10 cellular contexts compared by ENCODE assay signal in the genomic region with DNA sequence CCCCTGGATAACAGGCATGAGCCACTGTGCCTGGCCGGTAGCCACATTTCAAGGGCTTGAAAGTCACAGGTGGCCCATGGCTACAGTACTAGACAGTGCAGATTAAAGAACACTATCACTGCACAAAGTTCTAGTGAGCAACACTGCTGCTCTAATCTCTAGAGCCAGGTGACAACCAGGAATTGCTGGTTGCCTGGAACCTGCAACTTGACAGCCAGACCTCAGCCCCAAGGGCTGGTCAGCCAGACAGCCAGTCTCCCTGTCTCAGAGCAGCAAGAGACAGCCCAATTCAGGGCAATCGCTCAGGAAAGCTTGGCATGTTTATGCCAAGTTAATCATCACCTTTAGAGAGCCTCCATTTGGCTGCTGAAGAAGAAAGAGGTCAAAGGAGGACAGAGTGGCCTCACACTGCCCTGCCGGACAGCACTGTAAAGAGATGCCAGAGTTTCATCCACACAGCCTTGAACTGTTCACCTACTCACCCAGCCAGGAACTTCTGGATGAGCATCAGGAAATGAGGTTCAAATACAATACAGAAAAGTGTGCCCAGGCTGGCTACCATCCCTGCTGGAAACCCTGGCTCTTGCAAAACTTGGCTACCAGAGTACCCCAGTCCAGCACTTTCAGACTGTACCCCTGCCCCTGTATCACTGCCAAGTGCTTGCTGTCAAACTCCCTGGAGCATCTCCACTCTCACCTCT. TPM values are rescaled to one million over a fixed set of nuclear protein-coding genes. Genes with fewer than 3 reads are reported as not detected.
DNase-seq lines count a peak whose midpoint lies in the region; ATAC-seq, FAIRE-seq and TF ChIP-seq lines count a peak whose summit lies in the region.
"Had no signal": no experiment of that assay in that cellular context is flagged by ENCODE, and none has a peak within 500 bp of the region (broad histone marks: within the 10 kb centered on the region; RNA-seq: fewer than 3 reads in every experiment).

No MANE protein-coding gene starts in this region.

- intact Hi-C loops in IMR-90 (cut with micrococcal nuclease) = no loop called here

- H3K27me3 ChIP-seq in IMR-90 (ENCODE audit: control insufficient read depth, insufficient read depth, low read length) = no peaks in the 10 kb centered on the region
- no peaks in the 10 kb centered on the region for H3K27me3 ChIP-seq in skeletal muscle tissue (ENCODE audit: control insufficient read depth in 3 of 3, insufficient read depth in 3 of 3, low read length in 3 of 3)

- no peak overlapping the region for H3K18ac ChIP-seq in IMR-90 (ENCODE audit: low read depth, low read length)

- no TSS peak for BruUV-seq in IMR-90 (replicated peaks; lab: Mats Ljungman, UMichigan)

- H3K27me3 Mint-ChIP-seq in activated naive CD8-positive, alpha-beta T cell treated with anti-CD3 and anti-CD28 coated beads for 36 hours = no peaks in the 10 kb centered on the region
- H3K27me3 Mint-ChIP-seq: memory B cell had no signal

- TF ChIP-seq POLR2A in IMR-90 (IDR thresholded peaks at IDR 0.05; ENCODE audit: low read depth, low read length) = no peak

- TF ChIP-seq CTCF in IMR-90 (conservative IDR thresholded peaks at IDR 0.05; ENCODE audit: low read depth, low read length) = no peak

- CTCF ChIA-PET in IMR-90 (lab: Yijun Ruan, JAX) = interaction anchor here (1.1 kb wide), 1 partner anchor 35 kb away, joined by 4 read pairs; no protein-coding TSS in a partner anchor

- peaks cover 34% of the 10 kb centered on the region for H3K9me1 ChIP-seq in IMR-90 (ENCODE audit: insufficient read depth, low read length)

- H2BK5ac ChIP-seq in IMR-90 (ENCODE audit: low read depth, low read length, poor library complexity, severe bottlenecking) = peak overlapping the region; percentile 8

- dilution Hi-C loops in IMR-90 (cut with HindIII; ENCODE audit: low sequenced_read_pairs, unreplicated experiment) = no loop called here

- H3K9me3 Mint-ChIP-seq in activated naive CD8-positive, alpha-beta T cell treated with anti-CD3 and anti-CD28 coated beads for 36 hours = peaks cover 3% of the 10 kb centered on the region
- H3K9me3 Mint-ChIP-seq: memory B cell had no signal

- peak overlapping the region; percentile 0; the same call in 1 of the 2 replicates for H3K4me2 ChIP-seq in IMR-90 (ENCODE audit: low read depth, low read length)

- peaks cover 18% of the 10 kb centered on the region for H3K4me1 ChIP-seq in IMR-90 (ENCODE audit: control insufficient read depth, insufficient read depth, low read length)
- H3K4me1 ChIP-seq in skeletal muscle tissue (ENCODE audit: control insufficient read depth in 3 of 3, insufficient read depth in 3 of 3, low read length in 3 of 3) = peaks cover 68 to 77% (median 76%) of the 10 kb centered on the region in 3 donors

- no peak overlapping the region for H3K14ac ChIP-seq in IMR-90 (replicated peaks; ENCODE audit: low read depth, low read length)

- H3K36me3 ChIP-seq in IMR-90 (ENCODE audit: control insufficient read depth, insufficient read depth, low read length) (peaks cover 7% of the 10 kb centered on the region), skeletal muscle tissue (ENCODE audit: control insufficient read depth in 3 of 3, insufficient read depth in 3 of 3, low read length in 3 of 3) (peaks cover 2 to 7% (median 4%) of the 10 kb centered on the region in 3 donors)

- peak; percentile 62 for ATAC-seq in IMR-90 (ENCODE audit: low read depth)
- no peak for ATAC-seq in HG02973 (IDR thresholded peaks at IDR 0.05; ENCODE audit: unreplicated experiment)

- POLR2A ChIA-PET in IMR-90 (lab: Charles Lee; ENCODE audit: unreplicated experiment) = no interaction called here

- no peak overlapping the region for H3K4ac ChIP-seq in IMR-90 (ENCODE audit: low read depth, low read length)

- DNase-seq in IMR-90 (no peak), islet precursor cell (no peak), NCI-H82 treated with DMSO at 0.1 percent for 48 hours (lab: John Stamatoyannopoulos, UW; ENCODE audit: unreplicated experiment) (no peak)
- no peak for DNase-seq in activated naive CD8-positive, alpha-beta T cell treated with anti-CD3 and anti-CD28 coated beads for 36 hours

- H3K4me1 Mint-ChIP-seq in activated naive CD8-positive, alpha-beta T cell treated with anti-CD3 and anti-CD28 coated beads for 36 hours = peaks cover 82% of the 10 kb centered on the region

- no peak overlapping the region for H4K5ac ChIP-seq in IMR-90 (ENCODE audit: low read depth, low read length)

- H3K9me3 ChIP-seq in IMR-90 (ENCODE audit: control insufficient read depth, insufficient read depth, low read length) (no peaks in the 10 kb centered on the region), skeletal muscle tissue (ENCODE audit: control insufficient read depth in 3 of 3, low read length in 3 of 3) (no peaks in the 10 kb centered on the region)

- H4K8ac ChIP-seq in IMR-90 (ENCODE audit: low read depth in 2 of 2, low read length in 2 of 2) = no peak overlapping the region

- peaks cover 83% of the 10 kb centered on the region for H4K20me1 ChIP-seq in IMR-90 (ENCODE audit: insufficient read depth, low read length)

- H2AFZ ChIP-seq in IMR-90 (replicated peaks; ENCODE audit: low read length, poor library complexity) = no peak overlapping the region

- H3K27ac Mint-ChIP-seq in activated naive CD8-positive, alpha-beta T cell treated with anti-CD3 and anti-CD28 coated beads for 36 hours = peak overlapping the region; percentile 83

- H3K4me3 ChIP-seq in IMR-90 (ENCODE audit: insufficient read depth, low read depth, low read length) (no peak overlapping the region), skeletal muscle tissue (ENCODE audit: low read length in 3 of 3) (peak overlapping the region in 2 of 3 donors; percentile 30 to 34)

- H3K23ac ChIP-seq in IMR-90 (ENCODE audit: low read depth, low read length) = no peak overlapping the region

- FAIRE-seq in islet of Langerhans (lab: Jason Lieb, UNC) = peak; percentile 96
- FAIRE-seq: colon, HTR-8/SVneo had no signal

- peak overlapping the region; percentile 21; the same call in 1 of the 2 replicates for H3K27ac ChIP-seq in IMR-90 (ENCODE audit: insufficient read depth, low read length)
- H3K27ac ChIP-seq in skeletal muscle tissue (ENCODE audit: low read depth, low read length) = peak overlapping the region; percentile 49

- H2BK15ac ChIP-seq in IMR-90 (ENCODE audit: low read depth, low read length) = no peak overlapping the region

- no peak overlapping the region for H3K4me3 Mint-ChIP-seq in activated naive CD8-positive, alpha-beta T cell treated with anti-CD3 and anti-CD28 coated beads for 36 hours

- in situ Hi-C loops in IMR-90 (cut with MboI; ENCODE audit: low sequenced_read_pairs) = no loop called here

- H3K56ac ChIP-seq in IMR-90 (ENCODE audit: extremely low read depth, insufficient read depth, low read length) = no peak overlapping the region

- no peak overlapping the region for H2BK120ac ChIP-seq in IMR-90 (ENCODE audit: low read depth, low read length)

- no peak overlapping the region for H2AK9ac ChIP-seq in IMR-90 (replicated peaks; ENCODE audit: low read depth, low read length, poor library complexity)

- H3K36me3 Mint-ChIP-seq in activated naive CD8-positive, alpha-beta T cell treated with anti-CD3 and anti-CD28 coated beads for 36 hours = peaks cover 60% of the 10 kb centered on the region

- no peak overlapping the region for H4K91ac ChIP-seq in IMR-90 (ENCODE audit: insufficient read depth, low read depth, low read length)

- H2AK5ac ChIP-seq in IMR-90 (ENCODE audit: low read depth, low read length) = no peak overlapping the region

- H3K9ac ChIP-seq in IMR-90 (ENCODE audit: low read depth, low read length) (no peak overlapping the region; the same call in 1 of the 2 replicates), skeletal muscle tissue (ENCODE audit: low read depth in 1 of 3, low read length in 3 of 3) (peak overlapping the region in 2 of 3 donors; percentile 46 to 61)

- no peak for TF ChIP-seq RAD21 in IMR-90 (IDR thresholded peaks at IDR 0.05; ENCODE audit: low read length)

- peaks cover 31 to 76% of the 10 kb centered on the region in 2 experiments for H3K79me1 ChIP-seq in IMR-90 (ENCODE audit: low read depth in 1 of 2, low read length in 2 of 2)

- WGBS in IMR-90 (ENCODE audit: extremely low coverage in 2 of 2, insufficient read length in 1 of 2), 2 experiments = 53% methylated on average over 2 of the region's 3 CpGs; no CpG with 5 or more reads in 1 of the 2 experiments

- no peak overlapping the region for H2BK20ac ChIP-seq in IMR-90 (ENCODE audit: low read depth, low read length)

TF ChIP-seq in IMR-90, 13 proteins besides CTCF, POLR2A, EP300 and RAD21 (continues in another document):
- TF ChIP-seq, protein P1, sequence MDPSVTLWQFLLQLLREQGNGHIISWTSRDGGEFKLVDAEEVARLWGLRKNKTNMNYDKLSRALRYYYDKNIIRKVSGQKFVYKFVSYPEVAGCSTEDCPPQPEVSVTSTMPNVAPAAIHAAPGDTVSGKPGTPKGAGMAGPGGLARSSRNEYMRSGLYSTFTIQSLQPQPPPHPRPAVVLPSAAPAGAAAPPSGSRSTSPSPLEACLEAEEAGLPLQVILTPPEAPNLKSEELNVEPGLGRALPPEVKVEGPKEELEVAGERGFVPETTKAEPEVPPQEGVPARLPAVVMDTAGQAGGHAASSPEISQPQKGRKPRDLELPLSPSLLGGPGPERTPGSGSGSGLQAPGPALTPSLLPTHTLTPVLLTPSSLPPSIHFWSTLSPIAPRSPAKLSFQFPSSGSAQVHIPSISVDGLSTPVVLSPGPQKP (IDR thresholded peaks at IDR 0.05; ENCODE audit: borderline replicate concordance, low read depth, low read length) = no peak
- TF ChIP-seq MAZ (IDR thresholded peaks at IDR 0.05; ENCODE audit: borderline replicate concordance, low read depth, low read length) (no peak), MAFK (IDR thresholded peaks at IDR 0.05; ENCODE audit: low read depth, low read length) (no peak), NFE2L2 (IDR thresholded peaks at IDR 0.05; ENCODE audit: low read depth, low read length) (no peak), BHLHE40 (IDR thresholded peaks at IDR 0.05; ENCODE audit: low read depth, low read length) (no peak), RCOR1 (IDR thresholded peaks at IDR 0.05; ENCODE audit: insufficient replicate concordance, low read length) (no peak), SMC3 (IDR thresholded peaks at IDR 0.05; ENCODE audit: low read depth, low read length) (no peak), CHD1 (IDR thresholded peaks at IDR 0.05; ENCODE audit: low read depth, low read length) (no peak)

RNA-seq across cellular contexts. Expression of a gene that starts 6.0 kb away (rescaled TPM):
- total RNA-seq in IMR-90 (2012; rRNA removed) (15.2 and 21.7 TPM in 2 replicates), skeletal muscle tissue (27.1 TPM)
- 35.1 and 41.7 TPM in 2 replicates for polyA plus RNA-seq in IMR-90 (2012; rRNA removed)
- polyA plus RNA-seq in IMR-90 (2012; cell fraction: cytosol; rRNA removed) = 43.9 and 71.8 TPM in 2 replicates
- 52.4 and 55.2 TPM in 2 replicates for polyA plus RNA-seq in IMR-90 (2012; cell fraction: nucleus; rRNA removed; ENCODE audit: low replicate concordance)
- 10 to 100 TPM; 48.8 to 55.4 TPM for total RNA-seq in activated naive CD8-positive, alpha-beta T cell treated with anti-CD3 and anti-CD28 coated beads for 36 hours

RNA-seq across cellular contexts. Expression of a gene that starts 8.9 kb away (rescaled TPM):
- total RNA-seq in IMR-90 (2012; rRNA removed) (2.2 TPM in 2 replicates), skeletal muscle tissue (5.2 TPM)
- polyA plus RNA-seq in IMR-90 (2012; rRNA removed) = 11.7 and 12.5 TPM in 2 replicates
- 5.6 and 8.2 TPM in 2 replicates for polyA plus RNA-seq in IMR-90 (2012; cell fraction: cytosol; rRNA removed)
- 80.3 and 267 TPM in 2 replicates for polyA plus RNA-seq in IMR-90 (2012; cell fraction: nucleus; rRNA removed; ENCODE audit: low replicate concordance)
- 10 to 100 TPM; 63.1 to 67.4 TPM for total RNA-seq in activated naive CD8-positive, alpha-beta T cell treated with anti-CD3 and anti-CD28 coated beads for 36 hours

Comparison
In these comparisons a context has a peak if more than half of its experiments do, and no peak if none do; other contexts are left out.
1. RNA of a gene that starts 8.9 kb away (total RNA-seq): 63.1 to 67.4 TPM in activated naive CD8-positive, alpha-beta T cell treated with anti-CD3 and anti-CD28 coated beads for 36 hours; 5.2 TPM in skeletal muscle tissue (single experiment) and 2.2 TPM in IMR-90; every median in the first group is over 10 times any median in the second.